20 cellular contexts compared by ENCODE assay signal in genomic region chr13:30072818-30073186, GRCh38.
DNase-seq lines count a peak whose midpoint lies in the region; ATAC-seq, FAIRE-seq and TF ChIP-seq lines count a peak whose summit lies in the region.
"Had no signal": no experiment of that assay in that cellular context is flagged by ENCODE, and none has a peak within 500 bp of the region (broad histone marks: within the 10 kb centered on the region; RNA-seq: fewer than 3 reads in every experiment).

No MANE protein-coding gene starts in this region.

- H3K9me3 ChIP-seq in endodermal cell (ENCODE audit: control insufficient read depth, low read length) (peaks cover 21% of the 10 kb centered on the region), lower lobe of right lung (no peaks in the 10 kb centered on the region), small intestine (ENCODE audit: control insufficient read depth, low read depth) (no peaks in the 10 kb centered on the region)
- H3K9me3 ChIP-seq: A549, Peyer's patch had no signal

- H3K27me3 Mint-ChIP-seq in endodermal cell (ENCODE audit: insufficient read depth), result no peaks in the 10 kb centered on the region

- peaks cover 32% of the 10 kb centered on the region for H3K4me1 Mint-ChIP-seq in endodermal cell

- peak in 1 of 2 donors; percentile 44 for ATAC-seq in lower lobe of right lung
- ATAC-seq: A549; CD8-positive, alpha-beta T cell; HCT116 had no signal

- H3K9me3 Mint-ChIP-seq in endodermal cell, result peaks cover 14% of the 10 kb centered on the region
- H3K9me3 Mint-ChIP-seq: CD8-positive, alpha-beta T cell had no signal

- WGBS in endodermal cell (ENCODE audit: insufficient coverage in 1 of 2, insufficient read length in 1 of 2), 2 experiments, result 100% methylated on average over 2 of the region's 2 CpGs; no CpG with 5 or more reads in 1 of the 2 experiments
- WGBS in small intestine, 3 donors, result 11 to 51% (median 30%) methylated on average over 2 of the region's 2 CpGs

- H3K27ac Mint-ChIP-seq in endodermal cell, result no peak overlapping the region
- H3K27ac Mint-ChIP-seq: CD8-positive, alpha-beta T cell had no signal

- no peak for FAIRE-seq in small intestine (lab: Jason Lieb, UNC)
- FAIRE-seq: A549, GM12891 had no signal

- H3K4me3 ChIP-seq in endodermal cell (ENCODE audit: low read length) (peak overlapping the region; percentile 46), lower lobe of right lung (no peak overlapping the region), small intestine (ENCODE audit: low read depth in 1 of 2, low read length in 2 of 2) (no peak overlapping the region)
- H3K4me3 ChIP-seq: A549, Peyer's patch had no signal

- peaks cover 2% of the 10 kb centered on the region for H3K36me3 Mint-ChIP-seq in endodermal cell (ENCODE audit: low read depth)
- H3K36me3 Mint-ChIP-seq: CD8-positive, alpha-beta T cell had no signal

- no peak for TF ChIP-seq CTCF in 22Rv1 (IDR thresholded peaks at IDR 0.05)
- TF ChIP-seq CTCF in endodermal cell (conservative IDR thresholded peaks at IDR 0.05), result no peak
- no peak for TF ChIP-seq CTCF in lower lobe of right lung (IDR thresholded peaks at IDR 0.05)

- H3K4me1 ChIP-seq in endodermal cell (ENCODE audit: control insufficient read depth, insufficient read depth, low read length) (peaks cover 14% of the 10 kb centered on the region), lower lobe of right lung (no peaks in the 10 kb centered on the region), small intestine (ENCODE audit: control insufficient read depth in 2 of 2, insufficient read depth in 1 of 2, low read depth in 1 of 2, low read length in 1 of 2) (no peaks in the 10 kb centered on the region)
- H3K4me1 ChIP-seq: A549, Peyer's patch had no signal

- H3K27me3 ChIP-seq in endodermal cell (ENCODE audit: control insufficient read depth, insufficient read depth, low read length, poor library complexity, severe bottlenecking) (no peaks in the 10 kb centered on the region), lower lobe of right lung (ENCODE audit: low read depth) (no peaks in the 10 kb centered on the region), small intestine (ENCODE audit: control insufficient read depth in 2 of 2, insufficient read depth in 2 of 2, low read length in 2 of 2) (no peaks in the 10 kb centered on the region)
- H3K27me3 ChIP-seq: Peyer's patch had no signal

- no peak overlapping the region for H3K9ac ChIP-seq in endodermal cell (ENCODE audit: extremely low read depth, low read length, poor library complexity, severe bottlenecking)

- H3K27ac ChIP-seq in 22Rv1 (peak overlapping the region; percentile 68), endodermal cell (ENCODE audit: low read depth, low read length) (no peak overlapping the region), lower lobe of right lung (peak overlapping the region; percentile 41), small intestine (ENCODE audit: low read depth in 1 of 2, low read length in 1 of 2) (peak overlapping the region; percentile 68 to 82)
- H3K27ac ChIP-seq: A549 had no signal

- DNase-seq in endodermal cell (no peak), lower lobe of right lung (no peak), small intestine (no peak), NCI-H2171 treated with DMSO at 0.1 percent for 48 hours (lab: John Stamatoyannopoulos, UW) (no peak), HuH-7.5 (ENCODE audit: low spot score) (no peak), activated gamma-delta T cell treated with Interleukin-2 at 50 U/mL for 16 hours (no peak)
- DNase-seq in activated effector memory CD4-positive, alpha-beta T cell treated with anti-CD3 and anti-CD28 coated beads, Interleukin-2, amount 50 U/mL, for 16 hours, result no peak
- DNase-seq: CD8-positive, alpha-beta T cell; GOT3; Kasumi-1; MM.1S; NCI-H1092; NCI-H1436 treated with DMSO at 0.1 percent for 48 hours; NCI-H2029; NCI-H2171 had no signal

- no peak overlapping the region for H3K4me3 Mint-ChIP-seq in endodermal cell
- H3K4me3 Mint-ChIP-seq: CD8-positive, alpha-beta T cell had no signal

- intact Hi-C loops in lower lobe of right lung (cut with DNase I), result no loop called here

- H3K36me3 ChIP-seq in endodermal cell (ENCODE audit: control insufficient read depth, insufficient read depth, low read length), result no peaks in the 10 kb centered on the region
- no peaks in the 10 kb centered on the region for H3K36me3 ChIP-seq in lower lobe of right lung
- no peaks in the 10 kb centered on the region for H3K36me3 ChIP-seq in small intestine (ENCODE audit: control insufficient read depth in 2 of 2, insufficient read depth in 2 of 2, low read length in 2 of 2)
- H3K36me3 ChIP-seq: Peyer's patch had no signal
